In genomic region chr14:76937181-76938091, GRCh38 we compare ENCODE assay signal across 8 cellular contexts.
DNase-seq lines count a peak whose midpoint lies in the region; ATAC-seq and TF ChIP-seq lines count a peak whose summit lies in the region.

No MANE protein-coding gene starts in this region.

- DNase-seq in Ammon's horn (ENCODE audit: low spot score) (peak; percentile 72), NCI-H2107 (lab: John Stamatoyannopoulos, UW) (peak; percentile 44), choroid plexus epithelial cell (ENCODE audit: low read depth) (peak; percentile 88), 8988T (no peak), HuH-7 (ENCODE audit: low spot score) (no peak)

- TF ChIP-seq CTCF in choroid plexus epithelial cell (conservative IDR thresholded peaks at IDR 0.05; ENCODE audit: low read depth, low read length) = no peak

- peak overlapping the region; percentile 57 for H3K27ac ChIP-seq in mesodermal cell (ENCODE audit: low read depth, low read length, severe bottlenecking)

- no peak for ATAC-seq in GM18502 (IDR thresholded peaks at IDR 0.05; ENCODE audit: poor library complexity, unreplicated experiment)
- no peak for ATAC-seq in GM21528 (IDR thresholded peaks at IDR 0.05; ENCODE audit: low FRiP score, unreplicated experiment)

- H3K9me3 ChIP-seq in mesodermal cell (ENCODE audit: control insufficient read depth, low read length) = no peaks in the 10 kb centered on the region

- no peaks in the 10 kb centered on the region for H3K36me3 ChIP-seq in mesodermal cell (ENCODE audit: control insufficient read depth, insufficient read depth, low read length)

- H3K4me1 ChIP-seq in mesodermal cell (ENCODE audit: control insufficient read depth, insufficient read depth, low read length, poor library complexity, severe bottlenecking) = peaks cover 43% of the 10 kb centered on the region

- no peak overlapping the region for H3K4me3 ChIP-seq in choroid plexus epithelial cell (ENCODE audit: low read depth, low read length)
- no peak overlapping the region for H3K4me3 ChIP-seq in mesodermal cell (ENCODE audit: extremely low read depth, insufficient read depth, low read length, poor library complexity, severe bottlenecking)

- 57 to 67% methylated on average over 11 to 14 of the region's 15 CpGs for WGBS in mesodermal cell (ENCODE audit: insufficient coverage in 2 of 2), 2 experiments

Comparison
In these comparisons a context has a peak if more than half of its experiments do, and no peak if none do; other contexts are left out.
1. DNase-seq: peak in Ammon's horn (single experiment), NCI-H2107 (single experiment) and choroid plexus epithelial cell (single experiment); none in 8988T (single experiment) and HuH-7 (single experiment).